ENCODE assay signal across 8 cellular contexts in the genomic region with DNA sequence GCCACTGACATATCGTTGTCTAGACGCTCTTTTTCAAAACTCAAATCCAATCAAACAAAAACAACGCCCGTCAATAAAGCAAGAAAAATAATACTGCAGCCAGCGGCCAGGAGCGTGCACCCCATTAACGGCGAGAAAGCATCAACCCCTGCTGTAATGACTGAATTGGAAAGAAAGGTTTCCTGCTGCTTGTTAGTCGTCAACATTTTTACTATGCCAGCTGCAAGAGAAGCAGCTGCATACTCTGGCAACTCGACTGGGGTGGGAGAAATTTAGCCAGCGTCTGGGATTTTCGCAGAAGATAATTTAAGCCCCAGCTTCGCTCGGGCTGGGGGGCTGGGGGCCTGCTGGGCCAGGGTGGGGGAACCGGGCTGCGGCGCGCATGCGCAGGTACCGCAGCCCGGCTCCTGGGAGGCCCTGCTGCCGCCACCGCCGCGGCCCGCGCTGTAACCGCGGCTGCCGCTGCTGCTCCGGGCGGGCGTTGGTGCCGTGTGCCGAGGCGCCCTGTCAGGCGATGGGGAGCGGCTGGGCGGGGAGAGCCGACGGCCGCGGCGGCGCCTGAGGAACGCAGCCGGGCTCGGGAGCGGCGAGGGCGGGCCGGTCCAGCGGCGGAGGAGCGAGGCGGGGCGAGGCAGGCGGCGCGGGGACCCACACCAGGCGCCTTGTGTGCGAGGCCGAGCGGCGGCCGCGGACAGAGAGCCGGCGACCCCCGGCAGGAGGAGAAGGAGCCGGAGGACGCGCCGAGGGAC. TPM values are rescaled to one million over a fixed set of nuclear protein-coding genes. Genes with fewer than 3 reads are reported as not detected.
DNase-seq lines count a peak whose midpoint lies in the region; ATAC-seq and TF ChIP-seq lines count a peak whose summit lies in the region.

No MANE protein-coding gene starts in this region.

- H3K4me1 ChIP-seq in BE2C (no peaks in the 10 kb centered on the region), duodenal mucosa (ENCODE audit: control insufficient read depth in 1 of 2, insufficient read depth in 2 of 2, low read length in 2 of 2) (peaks cover 10% of the 10 kb centered on the region in 2 donors), lower lobe of right lung (peaks cover 26% of the 10 kb centered on the region)

- ATAC-seq in HG03432 (IDR thresholded peaks at IDR 0.05; ENCODE audit: unreplicated experiment) = peak; percentile 67
- peak; percentile 88 to 94 for ATAC-seq in lower lobe of right lung

- H3K36me3 ChIP-seq in BE2C = no peaks in the 10 kb centered on the region; the same call in 1 of the 2 replicates
- H3K36me3 ChIP-seq in duodenal mucosa (ENCODE audit: control insufficient read depth in 1 of 2, insufficient read depth in 2 of 2, low read length in 2 of 2) = no peaks in the 10 kb centered on the region
- no peaks in the 10 kb centered on the region for H3K36me3 ChIP-seq in lower lobe of right lung

- no peak for TF ChIP-seq CTCF in BE2C (IDR thresholded peaks at IDR 0.05; ENCODE audit: low read depth, low read length)
- TF ChIP-seq CTCF in lower lobe of right lung (IDR thresholded peaks at IDR 0.05) = no peak

- H3K4me3 ChIP-seq in BE2C (ENCODE audit: low read depth, low read length) = peak overlapping the region; percentile 88
- peak overlapping the region; percentile 74 to 89 for H3K4me3 ChIP-seq in duodenal mucosa (ENCODE audit: low read depth in 1 of 2, low read length in 2 of 2)
- peak overlapping the region; percentile 78 for H3K4me3 ChIP-seq in lower lobe of right lung

- peak overlapping the region; percentile 94 for H3K27ac ChIP-seq in duodenal mucosa (ENCODE audit: low read depth, low read length)
- H3K27ac ChIP-seq in lower lobe of right lung = peak overlapping the region; percentile 94

- H3K27me3 ChIP-seq in BE2C (no peaks in the 10 kb centered on the region), duodenal mucosa (ENCODE audit: control insufficient read depth in 1 of 2, insufficient read depth in 2 of 2, low read length in 2 of 2) (no peaks in the 10 kb centered on the region), lower lobe of right lung (ENCODE audit: low read depth) (no peaks in the 10 kb centered on the region)

- intact Hi-C loops in lower lobe of right lung (cut with DNase I) = no loop called here

- no peaks in the 10 kb centered on the region for H3K9me3 ChIP-seq in BE2C
- no peaks in the 10 kb centered on the region for H3K9me3 ChIP-seq in duodenal mucosa (ENCODE audit: control insufficient read depth in 1 of 2, low read length in 2 of 2)
- H3K9me3 ChIP-seq in lower lobe of right lung = no peaks in the 10 kb centered on the region

- DNase-seq in BE2C (peak; percentile 82), GM19238 (ENCODE audit: insufficient read length, low spot score) (peak; percentile 74), NCI-H526 (lab: John Stamatoyannopoulos, UW) (peak; percentile 81 to 86), lower lobe of right lung (peak; percentile 86)
- DNase-seq in activated CD4-positive, alpha-beta T cell treated with anti-CD3 and anti-CD28 coated beads, Interleukin-2, amount 50 U/mL, for 4 hours = peak; percentile 50 to 57
- peak; percentile 47 to 60 for DNase-seq in stimulated activated CD4-positive, alpha-beta T cell treated with anti-CD3 and anti-CD28 coated beads, Interleukin-4, amount 100 ng/mL, for 48 hours (ENCODE audit: low read depth in 2 of 2)

- peak overlapping the region; percentile 63 to 88 for H3K9ac ChIP-seq in duodenal mucosa (ENCODE audit: low read depth in 1 of 2, low read length in 2 of 2)

RNA-seq across cellular contexts. Expression of a gene that starts 0.7 kb away (rescaled TPM):
- polyA plus RNA-seq in BE2C (2012; ENCODE audit: insufficient read depth, insufficient read length, low read depth) = 30.3 TPM
- 21.2 TPM for total RNA-seq in lower lobe of right lung

Comparison
In these comparisons a context has a peak if more than half of its experiments do, and no peak if none do; other contexts are left out.
1. Peak in every context shown above with its lines: DNase-seq, ATAC-seq, H3K4me3 ChIP-seq and H3K27ac ChIP-seq.